In the genomic region with DNA sequence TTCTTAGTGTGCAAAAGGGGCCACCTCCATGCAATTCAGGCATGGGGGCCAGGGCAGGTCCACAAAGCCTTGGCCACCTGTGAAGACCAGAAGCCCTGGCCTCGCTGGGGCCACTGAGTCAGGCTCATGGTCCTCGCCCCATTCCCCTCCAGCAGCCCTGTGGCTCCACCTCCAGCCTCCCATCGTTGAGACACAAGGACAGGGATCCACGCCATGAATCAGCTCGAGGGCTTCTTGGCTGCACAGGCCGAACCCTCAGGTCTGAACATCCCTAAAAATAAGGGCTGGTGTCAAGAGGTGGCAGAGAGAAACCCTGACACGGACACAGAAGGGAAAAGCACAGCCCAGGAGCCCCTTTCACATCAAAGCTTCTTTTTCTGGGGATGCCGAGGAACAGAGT, we compare ENCODE assay signal across 20 cellular contexts.
A peak's percentile ranks its signal among the peaks of the same experiment; 100 is the strongest.
DNase-seq lines count a peak whose midpoint lies in the region; ATAC-seq, FAIRE-seq and TF ChIP-seq lines count a peak whose summit lies in the region.
"Had no signal": no experiment of that assay in that cellular context is flagged by ENCODE, and none has a peak within 500 bp of the region (broad histone marks: within the 10 kb centered on the region; RNA-seq: fewer than 3 reads in every experiment).

No MANE protein-coding gene starts in this region.

- no peak overlapping the region for H3K4me3 ChIP-seq in K562
- peak overlapping the region in 22 of 59 donors; percentile 3 to 51 (median 32) for H3K4me3 ChIP-seq in dorsolateral prefrontal cortex
- H3K4me3 ChIP-seq in neuronal stem cell (ENCODE audit: low read length in 2 of 2), result no peak overlapping the region
- peak overlapping the region; percentile 1 to 68 (median 63) for H3K4me3 ChIP-seq in skeletal muscle tissue (ENCODE audit: low read length in 3 of 3)
- H3K4me3 ChIP-seq: PC-9 had no signal

- no TSS peak for BruUV-seq in K562 (replicated peaks; lab: Mats Ljungman, UMichigan)

- peak overlapping the region; percentile 0; the same call in 1 of the 2 replicates for H2AFZ ChIP-seq in K562 (ENCODE audit: low read depth, low read length)
- H2AFZ ChIP-seq in neuronal stem cell (ENCODE audit: low read length), result no peak overlapping the region
- H2AFZ ChIP-seq: PC-9 had no signal

- H3K79me1 ChIP-seq in neuronal stem cell (ENCODE audit: low read depth, low read length), result no peaks in the 10 kb centered on the region

- no peak overlapping the region for H3K4ac ChIP-seq in neuronal stem cell (ENCODE audit: low read length)

- H2BK120ac ChIP-seq in neuronal stem cell (ENCODE audit: low read depth, low read length), result peak overlapping the region; percentile 53

- in situ Hi-C loops in K562 (cut with MboI), result no loop called here

- TF ChIP-seq EP300 in K562 (IDR thresholded peaks at IDR 0.05; ENCODE audit: low read length), result no peak

- H2BK5ac ChIP-seq in neuronal stem cell (ENCODE audit: low read length), result peak overlapping the region; percentile 11

- no peak for TF ChIP-seq POLR2A in K562 (conservative IDR thresholded peaks at IDR 0.05)

- no peak for DNase-seq in K562 (ENCODE audit: extremely low read depth in 1 of 4, low spot score in 3 of 4)
- no peak for DNase-seq in dorsolateral prefrontal cortex
- DNase-seq in neuronal stem cell (ENCODE audit: low spot score), result no peak
- no peak for DNase-seq in omental fat pad (ENCODE audit: low spot score)
- DNase-seq in NOMO-1 treated with dmso at 0.1 percent for 144 hours (lab: John Stamatoyannopoulos, UW; ENCODE audit: unreplicated experiment), result no peak
- DNase-seq in HEK293T (ENCODE audit: extremely low spot score), result no peak
- DNase-seq: AML-193, DMS79 treated with DMSO at 0.1 percent for 48 hours, H7, KG1, MV-4-11, NCI-H1417, NCI-H187, NCI-H226, NCI-H526, PC-9 had no signal

- peak overlapping the region; percentile 71 for H2AK5ac ChIP-seq in neuronal stem cell (ENCODE audit: low read depth, low read length)

- no peak overlapping the region for H3K23ac ChIP-seq in neuronal stem cell (ENCODE audit: low read depth, low read length, poor library complexity)

- H3K4me1 ChIP-seq in K562 (replicated peaks in 1 of 2; ENCODE audit: control insufficient read depth in 2 of 2, insufficient read depth in 2 of 2, low read length in 2 of 2) (peaks cover 0 to 9% of the 10 kb centered on the region in 2 experiments; a peak in 3 of 5 replicates), neuronal stem cell (ENCODE audit: control insufficient read depth in 2 of 2, insufficient read depth in 1 of 2, low read depth in 1 of 2, low read length in 2 of 2) (peaks cover 23 to 27% of the 10 kb centered on the region in 2 donors), skeletal muscle tissue (ENCODE audit: control insufficient read depth in 3 of 3, insufficient read depth in 3 of 3, low read length in 3 of 3) (peaks cover 27 to 70% (median 62%) of the 10 kb centered on the region in 3 donors)

- no peak overlapping the region for H3K4me2 ChIP-seq in K562 (ENCODE audit: insufficient read depth, low read length)
- no peak overlapping the region for H3K4me2 ChIP-seq in neuronal stem cell (ENCODE audit: insufficient read depth, low read length, poor library complexity, severe bottlenecking)
- H3K4me2 ChIP-seq: PC-9 had no signal

- no peaks in the 10 kb centered on the region for H3K9me1 ChIP-seq in K562 (ENCODE audit: control insufficient read depth, insufficient read depth, low read length)

- no peak overlapping the region for H2BK15ac ChIP-seq in neuronal stem cell (ENCODE audit: low read length)

- H4K91ac ChIP-seq in neuronal stem cell (ENCODE audit: low read depth, low read length, poor library complexity), result no peak overlapping the region

- no peaks in the 10 kb centered on the region for H3K79me2 ChIP-seq in K562 (ENCODE audit: control insufficient read depth, insufficient read depth, low read length)

- ATAC-seq in K562, result no peak
- ATAC-seq in omental fat pad (ENCODE audit: low FRiP score), result no peak
- ATAC-seq: HepG2 had no signal

- intact Hi-C loops in K562 (cut with micrococcal nuclease) (no loop called here), dorsolateral prefrontal cortex (cut with DNase I) (loop anchor here (2.0 to 5.0 kb wide), 2 partner anchors 99 to 155 kb away; no protein-coding TSS in a partner anchor)

- POLR2A ChIA-PET in K562 (lab: Yijun Ruan, JAX) (no interaction called here), HEK293T (lab: Yijun Ruan, JAX) (no interaction called here)

- CTCF ChIA-PET in K562 (lab: Yijun Ruan, JAX; ENCODE audit: low intra/inter-chr PET ratio), result no interaction called here
- CTCF ChIA-PET in HEK293T (lab: Yijun Ruan, JAX), result no interaction called here

- no peak overlapping the region for H3K9ac ChIP-seq in K562 (ENCODE audit: insufficient read depth in 1 of 2, low read depth in 2 of 2, low read length in 2 of 2)
- H3K9ac ChIP-seq in neuronal stem cell (ENCODE audit: low read depth, low read length, poor library complexity), result peak overlapping the region; percentile 7
- H3K9ac ChIP-seq in skeletal muscle tissue (ENCODE audit: low read depth in 1 of 3, low read length in 3 of 3), result peak overlapping the region; percentile 78 to 87 (median 81)

- H3K9me3 ChIP-seq in K562 (replicated peaks; ENCODE audit: control insufficient read depth, insufficient read depth, low read depth, low read length) (no peaks in the 10 kb centered on the region), neuronal stem cell (replicated peaks in 1 of 2; ENCODE audit: control insufficient read depth in 2 of 2, insufficient read depth in 1 of 2, low read depth in 1 of 2, low read length in 2 of 2) (no peaks in the 10 kb centered on the region), skeletal muscle tissue (ENCODE audit: control insufficient read depth in 3 of 3, low read length in 3 of 3) (no peaks in the 10 kb centered on the region)
- H3K9me3 ChIP-seq: SJCRH30 had no signal

- peak overlapping the region; percentile 73 for H3K18ac ChIP-seq in neuronal stem cell (ENCODE audit: low read length)

- no peak overlapping the region for H3K27ac ChIP-seq in K562 (ENCODE audit: extremely low read depth, low read depth, low read length)
- peak overlapping the region; percentile 89 to 100 (median 97) for H3K27ac ChIP-seq in dorsolateral prefrontal cortex
- no peak overlapping the region for H3K27ac ChIP-seq in neuronal stem cell (replicated peaks; ENCODE audit: low read length)
- peak overlapping the region; percentile 94 for H3K27ac ChIP-seq in skeletal muscle tissue (ENCODE audit: low read depth, low read length)
- H3K27ac ChIP-seq: C4-2B, PC-9 had no signal

- H3K36me3 ChIP-seq in K562 (ENCODE audit: control insufficient read depth, insufficient read depth, low read length), result no peaks in the 10 kb centered on the region
- H3K36me3 ChIP-seq in neuronal stem cell (replicated peaks in 1 of 2; ENCODE audit: control insufficient read depth in 2 of 2, insufficient read depth in 2 of 2, low read length in 2 of 2), result no peaks in the 10 kb centered on the region
- H3K36me3 ChIP-seq in skeletal muscle tissue (ENCODE audit: control insufficient read depth in 3 of 3, insufficient read depth in 3 of 3, low read length in 3 of 3), result peaks cover 0 to 3% (median 0%) of the 10 kb centered on the region in 3 donors
- H3K36me3 ChIP-seq: SJCRH30 had no signal

- TF ChIP-seq CTCF in K562 (IDR thresholded peaks at IDR 0.05 in 2 of 3, conservative IDR thresholded peaks at IDR 0.05 in 1 of 3; ENCODE audit: insufficient read depth in 2 of 3, low read depth in 1 of 3, low read length in 3 of 3) (no peak), dorsolateral prefrontal cortex (IDR thresholded peaks at IDR 0.05 in 54 of 56, conservative IDR thresholded peaks at IDR 0.05 in 2 of 56; ENCODE audit: low read depth in 1 of 56, partially characterized antibody in 56 of 56) (no peak), omental fat pad (IDR thresholded peaks at IDR 0.05) (no peak)

- H2BK12ac ChIP-seq in neuronal stem cell (ENCODE audit: low read length), result no peak overlapping the region

- peaks cover 37 to 77% of the 10 kb centered on the region in 2 experiments for H3K27me3 ChIP-seq in K562 (ENCODE audit: control insufficient read depth in 2 of 2, insufficient read depth in 2 of 2, low read length in 2 of 2)
- H3K27me3 ChIP-seq in dorsolateral prefrontal cortex, result no peaks in the 10 kb centered on the region
- H3K27me3 ChIP-seq in neuronal stem cell (ENCODE audit: control insufficient read depth in 3 of 3, insufficient read depth in 3 of 3, low read depth in 1 of 3, low read length in 3 of 3), result no peaks in the 10 kb centered on the region
- no peaks in the 10 kb centered on the region for H3K27me3 ChIP-seq in skeletal muscle tissue (ENCODE audit: control insufficient read depth in 3 of 3, insufficient read depth in 3 of 3, low read length in 3 of 3)
- H3K27me3 ChIP-seq: SJCRH30 had no signal

- TF ChIP-seq RAD21 in K562 (CRISPR knock-in tag; conservative IDR thresholded peaks at IDR 0.05 in 1 of 2, IDR thresholded peaks at IDR 0.05 in 1 of 2), result no peak

- H4K8ac ChIP-seq in neuronal stem cell (ENCODE audit: low read depth, low read length), result no peak overlapping the region

- 24% methylated on average over 8 of the region's 8 CpGs for WGBS in K562 (ENCODE audit: insufficient coverage, low coverage, missing lambda C conversion rate)
- WGBS in neuronal stem cell (ENCODE audit: extremely low coverage in 2 of 2, insufficient read length in 2 of 2, insufficient replicate concordance in 1 of 2), 2 donors, result no CpG with 5 or more reads among the region's 8 CpGs

- H4K20me1 ChIP-seq in K562 (replicated peaks; ENCODE audit: control insufficient read depth, insufficient read depth, low read length), result no peaks in the 10 kb centered on the region

- no peak for FAIRE-seq in K562 (lab: Jason Lieb, UNC)
- FAIRE-seq: HepG2 had no signal

- H3K14ac ChIP-seq in neuronal stem cell (ENCODE audit: low read length), result no peak overlapping the region

TF ChIP-seq in K562, 482 proteins besides CTCF, POLR2A, EP300 and RAD21 (continues in another document):
- TF ChIP-seq ZFP1 (CRISPR knock-in tag; IDR thresholded peaks at IDR 0.05) (no peak), U2AF2 (optimal IDR thresholded peaks at IDR 0.05; ENCODE audit: low read depth, low read length) (no peak), CHCHD3 (CRISPR knock-in tag; IDR thresholded peaks at IDR 0.05) (no peak), ARID1B (IDR thresholded peaks at IDR 0.05) (no peak)

TF ChIP-seq in HEK293T, 16 proteins besides CTCF, POLR2A, EP300 and RAD21:
- no peak for TF ChIP-seq FOXK2 (IDR thresholded peaks at IDR 0.05)
- TF ChIP-seq NFRKB (IDR thresholded peaks at IDR 0.05), result no peak
- no peak for TF ChIP-seq LEF1 (IDR thresholded peaks at IDR 0.05; ENCODE audit: borderline replicate concordance)
- no peak for TF ChIP-seq ELF4 (IDR thresholded peaks at IDR 0.05)

Comparison
In these comparisons a context has a peak if more than half of its experiments do, and no peak if none do; other contexts are left out.
1. H3K27ac ChIP-seq: peak in dorsolateral prefrontal cortex (59 of 59) and skeletal muscle tissue (single experiment); none in K562 (single experiment) and neuronal stem cell (single experiment).
2. H3K4me3 ChIP-seq: peak in skeletal muscle tissue (3 of 3); none in K562 (single experiment) and neuronal stem cell (0 of 2).
3. H3K9ac ChIP-seq: peak in neuronal stem cell (single experiment) and skeletal muscle tissue (3 of 3); none in K562 (0 of 2).